8 cellular contexts compared by ENCODE assay signal in the genomic region with DNA sequence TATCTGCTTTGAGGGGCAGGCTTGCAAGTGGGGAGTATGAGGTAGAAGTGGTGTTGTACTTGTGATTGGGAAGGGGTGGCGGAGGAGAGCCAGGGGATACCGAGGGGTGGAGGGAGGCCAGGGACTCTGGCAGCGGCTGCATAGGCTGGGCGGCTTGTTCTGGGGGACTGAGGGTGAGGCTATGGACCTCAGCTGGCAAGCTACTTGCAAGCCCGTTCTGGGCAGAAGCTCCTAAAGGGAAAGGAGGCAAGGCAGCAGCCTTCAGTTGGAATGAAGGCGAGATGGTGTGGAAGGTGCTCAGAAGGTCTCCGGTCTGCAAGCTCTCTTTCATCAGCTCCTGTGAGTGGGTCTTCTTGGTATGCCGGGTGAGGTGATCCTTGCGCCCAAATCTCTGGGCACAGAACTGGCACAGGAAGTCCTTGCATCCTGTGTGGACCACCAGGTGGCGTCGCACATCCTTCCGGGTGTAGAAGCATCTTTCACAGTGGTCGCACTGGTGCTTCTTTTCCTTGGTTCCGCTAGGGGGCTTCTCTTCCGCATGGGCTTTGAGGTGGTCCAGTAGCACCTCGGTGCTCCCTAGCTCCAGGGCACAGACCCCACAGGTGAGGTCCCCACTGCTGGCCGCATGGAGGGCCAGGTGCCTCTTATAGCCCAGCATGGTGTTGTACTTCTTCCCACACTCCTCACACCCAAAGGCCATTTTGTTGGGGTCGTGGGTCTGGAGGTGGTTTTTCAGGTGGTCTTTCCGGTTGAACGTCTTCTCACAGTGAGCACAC.
A peak's percentile ranks its signal among the peaks of the same experiment; 100 is the strongest.
DNase-seq lines count a peak whose midpoint lies in the region; ATAC-seq lines count a peak whose summit lies in the region.

No MANE protein-coding gene starts in this region.

- DNase-seq in SIG-M5 treated with dmso at 0.1 percent for 504 hours (lab: John Stamatoyannopoulos, UW; ENCODE audit: unreplicated experiment) (peak; percentile 26), SIG-M5 (lab: John Stamatoyannopoulos, UW) (no peak), RKO (ENCODE audit: low spot score) (peak; percentile 61), left cardiac atrium (peak; percentile 45)
- peak; percentile 16 for DNase-seq in activated effector memory CD4-positive, alpha-beta T cell treated with Interleukin-2 at 50 U/mL for 16 hours
- DNase-seq in stimulated activated CD4-positive, alpha-beta T cell treated with anti-CD3 and anti-CD28 coated beads, Interleukin-15, amount 100 ng/mL, for 24 hours, result peak; percentile 77

- ATAC-seq in HG03378 (IDR thresholded peaks at IDR 0.05; ENCODE audit: unreplicated experiment), result peak; percentile 41
- ATAC-seq in left cardiac atrium, result peak; percentile 48 to 53
- no peak for ATAC-seq in GM21528 (IDR thresholded peaks at IDR 0.05; ENCODE audit: low FRiP score, unreplicated experiment)

- intact Hi-C loops in left cardiac atrium (cut with DNase I), result no loop called here
